In the genomic region with DNA sequence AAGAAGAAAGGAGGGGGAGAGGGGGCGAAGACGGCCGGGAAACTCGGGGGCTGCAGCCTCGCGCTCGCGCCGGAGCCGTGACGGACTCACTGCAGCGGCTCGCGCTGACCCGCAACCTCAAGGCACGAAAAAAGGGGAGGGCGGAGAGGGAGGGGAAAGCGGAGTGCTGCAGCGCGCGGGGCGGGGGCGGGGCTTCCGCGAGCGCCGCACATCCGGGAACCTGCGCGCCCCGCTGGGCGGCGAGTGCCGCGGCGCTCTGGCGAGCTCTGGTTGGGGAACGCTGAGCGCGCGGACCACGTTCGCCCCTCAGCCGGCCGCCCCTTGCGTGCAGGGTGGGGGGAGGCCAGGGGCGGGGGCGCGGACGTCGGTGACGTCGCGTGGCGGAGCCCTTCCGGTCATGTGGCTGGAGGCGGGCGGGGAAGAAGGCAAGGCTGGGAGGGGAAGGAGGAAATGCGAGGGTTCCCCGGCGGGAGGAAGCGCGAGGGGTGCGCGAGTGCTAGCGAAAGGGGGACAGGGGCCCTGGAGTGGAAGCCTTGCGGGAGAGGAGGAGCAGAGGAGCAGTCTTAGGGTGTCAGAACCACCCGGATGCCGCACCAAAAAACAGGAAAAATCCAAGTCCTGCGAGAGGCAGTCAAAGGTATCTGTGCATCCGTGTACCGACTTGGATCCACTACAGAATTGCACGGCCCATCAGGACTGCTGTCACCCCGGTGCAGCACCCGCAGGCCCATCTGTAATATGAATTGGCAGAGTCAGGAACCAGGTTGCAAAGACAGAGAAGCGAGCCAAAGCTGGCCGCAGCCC, we compare ENCODE assay signal across 8 cellular contexts. TPM values are rescaled to one million over a fixed set of nuclear protein-coding genes. Genes with fewer than 3 reads are reported as not detected.
DNase-seq lines count a peak whose midpoint lies in the region; ATAC-seq lines count a peak whose summit lies in the region.

A gene with protein sequence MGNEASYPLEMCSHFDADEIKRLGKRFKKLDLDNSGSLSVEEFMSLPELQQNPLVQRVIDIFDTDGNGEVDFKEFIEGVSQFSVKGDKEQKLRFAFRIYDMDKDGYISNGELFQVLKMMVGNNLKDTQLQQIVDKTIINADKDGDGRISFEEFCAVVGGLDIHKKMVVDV (minus strand): TSS at position 126 of the 804 bp plus-strand sequence. CDS start 405 bp downstream, outside the sequence.

- peaks cover 29 to 41% (median 36%) of the 10 kb centered on the region in 3 donors for H3K4me1 Mint-ChIP-seq in CD8-positive, alpha-beta memory T cell

- POLR2A ChIA-PET in CD8-positive, alpha-beta memory T cell (lab: Charles Lee): interaction anchor here (0.5 to 2.8 kb wide), 6 partner anchors 15 to 263 kb away, joined by 3 to 21 read pairs (median 3); a partner anchor contains a TSS
- POLR2A ChIA-PET in activated CD8-positive, alpha-beta memory T cell treated with anti-CD3 and anti-CD28 coated beads for 36 hours (lab: Charles Lee): interaction anchor here (0.6 to 1.6 kb wide), 9 partner anchors 35 to 215 kb away, joined by 3 to 7 read pairs (median 6); a partner anchor contains a TSS

- DNase-seq in CD8-positive, alpha-beta memory T cell: peak; percentile 93 to 97 (median 96)
- peak; percentile 94 for DNase-seq in HT-29 (ENCODE audit: low spot score)
- peak; percentile 89 for DNase-seq in NK-92 treated with Interleukin-12 subunit alpha and Interleukin-12 subunit beta, amount 100 ng/mL, for 24 hours (lab: John Stamatoyannopoulos, UW)
- DNase-seq in effector CD8-positive, alpha-beta T cell (lab: John Stamatoyannopoulos, UW): peak; percentile 91
- peak; percentile 98 for DNase-seq in lung microvascular endothelial cell (ENCODE audit: low read depth in 2 of 2)
- peak; percentile 82 to 86 (median 84) for DNase-seq in stimulated activated CD4-positive, alpha-beta T cell treated with anti-CD3 and anti-CD28 coated beads, TNF-alpha, amount 100 ng/mL, for 4 hours (ENCODE audit: low read depth in 3 of 3)

- no peaks in the 10 kb centered on the region for H3K9me3 ChIP-seq in CD8-positive, alpha-beta memory T cell (ENCODE audit: low read length)

- peak within 1 kb of the TSS; percentile 83 for H3K4me3 ChIP-seq in CD8-positive, alpha-beta memory T cell (ENCODE audit: low read length)

- peak within 1 kb of the TSS; percentile 92 to 99 (median 97) for H3K4me3 Mint-ChIP-seq in CD8-positive, alpha-beta memory T cell

- H3K4me1 ChIP-seq in CD8-positive, alpha-beta memory T cell (ENCODE audit: insufficient read depth, low read length): peaks cover 38% of the 10 kb centered on the region

- peak within 1 kb of the TSS in 7 of 8 donors; percentile 93 to 99 (median 97) for H3K27ac Mint-ChIP-seq in CD8-positive, alpha-beta memory T cell

- H3K9me3 Mint-ChIP-seq in CD8-positive, alpha-beta memory T cell: no peaks in the 10 kb centered on the region

- CTCF ChIA-PET in CD8-positive, alpha-beta memory T cell (lab: Charles Lee): interaction anchor here (1.1 to 2.3 kb wide), 4 partner anchors 27 to 100 kb away, joined by 3 to 16 read pairs (median 4); a partner anchor contains a TSS
- CTCF ChIA-PET in activated CD8-positive, alpha-beta memory T cell treated with anti-CD3 and anti-CD28 coated beads for 36 hours (lab: Charles Lee): interaction anchor here (1.8 to 3.8 kb wide), 2 partner anchors 58 to 188 kb away, joined by 5 to 21 read pairs; no protein-coding TSS in a partner anchor

- peak; percentile 72 for ATAC-seq in GM19468 (IDR thresholded peaks at IDR 0.05; ENCODE audit: extremely low read depth, unreplicated experiment)

- H3K36me3 ChIP-seq in CD8-positive, alpha-beta memory T cell (ENCODE audit: insufficient read depth, low read length): no peaks in the 10 kb centered on the region

- H3K27me3 Mint-ChIP-seq in CD8-positive, alpha-beta memory T cell: peaks cover 0 to 9% of the 10 kb centered on the region in 2 donors

- no peaks in the 10 kb centered on the region for H3K27me3 ChIP-seq in CD8-positive, alpha-beta memory T cell (ENCODE audit: insufficient read depth, low read length, poor library complexity, severe bottlenecking)

- peak within 1 kb of the TSS; percentile 93 for H3K27ac ChIP-seq in CD8-positive, alpha-beta memory T cell (ENCODE audit: low read depth, low read length)

- peaks cover 0 to 22% (median 0%) of the 10 kb centered on the region in 3 donors for H3K36me3 Mint-ChIP-seq in CD8-positive, alpha-beta memory T cell

RNA-seq across cellular contexts. Expression of the gene that starts here (rescaled TPM):
- 10 to 100 TPM; 85.0 to 86.1 TPM for total RNA-seq in CD8-positive, alpha-beta memory T cell
- 4.2 TPM for polyA plus RNA-seq in CD8-positive, alpha-beta memory T cell
- total RNA-seq in HT-29 (2014; rRNA removed; shearing (Covaris generic)): 6.4 and 8.9 TPM in 2 replicates
- 10 to 100 TPM; 84.6 to 86.8 TPM for total RNA-seq in activated CD8-positive, alpha-beta memory T cell treated with anti-CD3 and anti-CD28 coated beads for 36 hours
- 15.7 and 18.3 TPM in 2 replicates for total RNA-seq in lung microvascular endothelial cell

Comparison
In these comparisons a context has a peak if more than half of its experiments do, and no peak if none do; other contexts are left out.
1. Peak in every context shown above with its lines: DNase-seq, ATAC-seq, H3K4me3 ChIP-seq and H3K27ac ChIP-seq.